ENCODE assay signal across 22 cellular contexts in genomic region chrX:124433186-124433585, GRCh38.
"Had no signal": no experiment of that assay in that cellular context is flagged by ENCODE, and none has a peak within 500 bp of the region (broad histone marks: within the 10 kb centered on the region; RNA-seq: fewer than 3 reads in every experiment).

No MANE protein-coding gene starts in this region.

- DNase-seq: activated B cell treated with CpG ODN at 0.5 μM for 24 hours; activated CD4-positive, alpha-beta T cell treated with anti-CD3 and anti-CD28 coated beads for 1 hour; activated CD4-positive, alpha-beta T cell treated with anti-CD3 and anti-CD28 coated beads, Interleukin-2, amount 10 ng/mL, durations not matched to agents 24 days and 14 days; activated CD4-positive, alpha-beta T cell treated with anti-CD3 and anti-CD28 coated beads, Interleukin-2, amount 50 U/mL, for 48 hours; activated CD8-positive, alpha-beta memory T cell treated with anti-CD3 and anti-CD28 coated beads for 24 hours; activated effector memory CD4-positive, alpha-beta T cell treated with anti-CD3 and anti-CD28 coated beads, Interleukin-2, amount 50 U/mL, for 16 hours; activated naive CD4-positive, alpha-beta T cell treated with anti-CD3 and anti-CD28 coated beads for 36 hours; activated T-cell treated with anti-CD3 and anti-CD28 coated beads, Interleukin-2, amount 50 U/mL, for 4 hours; amygdala; brain microvascular endothelial cell; MM.1S; NCI-H1105; NCI-H1436; NCI-H1694 treated with DMSO at 0.1 percent for 48 hours; NCI-H2029 treated with DMSO at 0.1 percent for 48 hours; NCI-H524; Peyer's patch; SHP77; T-helper 17 cell; T-helper 9 cell had no signal

- H3K27me3 ChIP-seq: brain microvascular endothelial cell, Peyer's patch, SJSA1 had no signal

- H3K27ac ChIP-seq: brain microvascular endothelial cell, Peyer's patch, SJSA1 had no signal

- ATAC-seq: activated T-cell treated with anti-CD3 and anti-CD28 coated beads, Interleukin-2, amount 50 U/mL, for 4 hours; T-helper 17 cell had no signal

- H3K4me3 ChIP-seq: Peyer's patch, SJSA1 had no signal

- FAIRE-seq: TTC549 had no signal

- H3K9me3 ChIP-seq: Peyer's patch, SJSA1 had no signal

- H3K36me3 ChIP-seq: brain microvascular endothelial cell, Peyer's patch, SJSA1 had no signal

- H3K4me1 ChIP-seq: Peyer's patch, SJSA1 had no signal
